Comparison of ENCODE assay signal across 9 cellular contexts in genomic region chr19:42422576-42423461, GRCh38. TPM values are rescaled to one million over a fixed set of nuclear protein-coding genes. Genes with fewer than 3 reads are reported as not detected.
DNase-seq lines count a peak whose midpoint lies in the region; ATAC-seq and TF ChIP-seq lines count a peak whose summit lies in the region.
"Had no signal": no experiment of that assay in that cellular context is flagged by ENCODE, and none has a peak within 500 bp of the region (broad histone marks: within the 10 kb centered on the region; RNA-seq: fewer than 3 reads in every experiment).

No MANE protein-coding gene starts in this region.

- H3K27ac Mint-ChIP-seq in Caco-2 (ENCODE audit: unreplicated experiment) (peak overlapping the region; percentile 28), memory B cell (peak overlapping the region; percentile 88)

- ATAC-seq in GM21526 (IDR thresholded peaks at IDR 0.05; ENCODE audit: low FRiP score, unreplicated experiment): peak; percentile 29
- ATAC-seq in memory B cell (ENCODE audit: low read depth): peak; percentile 67

- H3K9me3 Mint-ChIP-seq in Caco-2 (ENCODE audit: unreplicated experiment) (no peaks in the 10 kb centered on the region), memory B cell (no peaks in the 10 kb centered on the region)

- CTCF ChIA-PET in Caco-2 (lab: Charles Lee): interaction anchor here (0.6 to 2.4 kb wide), 9 partner anchors 10 to 1040 kb away, joined by 3 to 23 read pairs (median 6); no protein-coding TSS in a partner anchor

- TF ChIP-seq CTCF in Caco-2 (IDR thresholded peaks at IDR 0.05; ENCODE audit: insufficient read depth in 1 of 2, low read depth in 1 of 2, low read length in 1 of 2, severe bottlenecking in 1 of 2, unreplicated experiment in 1 of 2): no peak
- no peak for TF ChIP-seq CTCF in dorsolateral prefrontal cortex (IDR thresholded peaks at IDR 0.05 in 54 of 56, conservative IDR thresholded peaks at IDR 0.05 in 2 of 56; ENCODE audit: low read depth in 1 of 56, partially characterized antibody in 56 of 56)

- peak overlapping the region; percentile 86 for H3K4me3 Mint-ChIP-seq in Caco-2 (ENCODE audit: unreplicated experiment)
- peak overlapping the region; percentile 96 for H3K4me3 Mint-ChIP-seq in memory B cell

- H3K27ac ChIP-seq in dorsolateral prefrontal cortex: peak overlapping the region in 58 of 59 donors; percentile 0 to 96 (median 88)

- H3K27me3 Mint-ChIP-seq in Caco-2 (ENCODE audit: insufficient read depth, unreplicated experiment) (no peaks in the 10 kb centered on the region), memory B cell (no peaks in the 10 kb centered on the region)

- H3K36me3 Mint-ChIP-seq in Caco-2 (ENCODE audit: insufficient read depth, unreplicated experiment) (peaks cover 17% of the 10 kb centered on the region), memory B cell (peaks cover 3% of the 10 kb centered on the region)

- H3K4me1 ChIP-seq in Caco-2: peaks cover 14% of the 10 kb centered on the region

- no peaks in the 10 kb centered on the region for H3K36me3 ChIP-seq in Caco-2 (ENCODE audit: control insufficient read depth, insufficient read depth, low read length)

- H3K4me1 Mint-ChIP-seq in Caco-2 (ENCODE audit: low read depth, unreplicated experiment) (peaks cover 15% of the 10 kb centered on the region), memory B cell (peaks cover 36% of the 10 kb centered on the region)

- POLR2A ChIA-PET in Caco-2 (lab: Charles Lee): interaction anchor here (0.6 to 1.5 kb wide), 10 partner anchors 11 to 139 kb away, joined by 3 to 16 read pairs (median 4); partner anchors contain the start of gene PAFAH1B3

- intact Hi-C loops in Caco-2 (cut with micrococcal nuclease; ENCODE audit: unreplicated experiment): loop anchor here (1.0 kb wide), 3 partner anchors 10 to 98 kb away; partner anchors contain the start of gene MEGF8
- intact Hi-C loops in dorsolateral prefrontal cortex (cut with DNase I): loop anchor here in 1 of 2 donors (5.0 to 10.0 kb wide), 3 partner anchors 96 to 348 kb away; partner anchors contain the start of genes GRIK5, GSK3A, MEGF8 and ZNF574

- TSS peak; percentile 37 for BruUV-seq in Caco-2 (replicated peaks; lab: Mats Ljungman, UMichigan)

- no peaks in the 10 kb centered on the region for H3K9me3 ChIP-seq in Caco-2

- H3K27me3 ChIP-seq in Caco-2 (replicated peaks; ENCODE audit: control insufficient read depth, insufficient read depth, low read length) (no peaks in the 10 kb centered on the region), dorsolateral prefrontal cortex (no peaks in the 10 kb centered on the region)

- H3K4me3 ChIP-seq in Caco-2 (ENCODE audit: low read depth, low read length) (peak overlapping the region; percentile 81), dorsolateral prefrontal cortex (peak overlapping the region; percentile 60 to 100 (median 84))
- H3K4me3 ChIP-seq in Jurkat, Clone E6-1 (ENCODE audit: low read length): peak overlapping the region; percentile 69

- DNase-seq in Caco-2 (peak; percentile 59 to 75), dorsolateral prefrontal cortex (peak in 6 of 10 donors; percentile 54 to 71 (median 61)), memory B cell (ENCODE audit: low spot score in 2 of 2) (peak in 1 of 2 donors; percentile 64), NCI-H2081 treated with DMSO at 0.1 percent for 48 hours (lab: John Stamatoyannopoulos, UW) (no peak)
- peak; percentile 22 for DNase-seq in Jurkat, Clone E6-1 (ENCODE audit: low read depth, low spot score)
- DNase-seq in activated CD4-positive, alpha-beta T cell treated with anti-CD3 and anti-CD28 coated beads for 1 hour: peak; percentile 33
- DNase-seq in stimulated activated CD8-positive, alpha-beta memory T cell treated with anti-CD3 and anti-CD28 coated beads, Interleukin-4, amount 100 ng/mL, for 24 hours (ENCODE audit: low read depth): peak; percentile 24

RNA-seq across cellular contexts. Expression of gene LIPE, which starts 4.4 kb away (rescaled TPM):
- total RNA-seq in Caco-2 (2022) (20.0 and 21.7 TPM in 2 replicates), dorsolateral prefrontal cortex (100 to 1,000 TPM in 24 of 120 experiments, 10 to 100 TPM in 96; 21.9 to 264 (median 65.6) TPM)
- 14.7 TPM for polyA plus RNA-seq in Jurkat, Clone E6-1 (2012; ENCODE audit: insufficient read depth, insufficient read length)

RNA-seq across cellular contexts. Expression of gene CXCL17, which starts 19.9 kb away (rescaled TPM):
- 1.1 and 1.3 TPM in 2 replicates for total RNA-seq in Caco-2 (2022)
- polyA plus RNA-seq in Jurkat, Clone E6-1 (2012; ENCODE audit: insufficient read depth, insufficient read length): not detected
- not detected for total RNA-seq in dorsolateral prefrontal cortex
- total RNA-seq: RPMI7951 had no signal

RNA-seq across cellular contexts. Expression of gene CNFN, which starts 32.7 kb away (rescaled TPM):
- 4.1 and 5.3 TPM in 2 replicates for total RNA-seq in Caco-2 (2022)
- polyA plus RNA-seq in Jurkat, Clone E6-1 (2012; ENCODE audit: insufficient read depth, insufficient read length): 7.0 TPM
- 1 to 10 TPM in 51 of 120 experiments, under 1 TPM in 5, not detected in 64; 0.84 to 3.8 (median 1.4) TPM for total RNA-seq in dorsolateral prefrontal cortex
